10 cellular contexts compared by ENCODE assay signal in genomic region chr2:43000242-43001054, GRCh38.
A peak's percentile ranks its signal among the peaks of the same experiment; 100 is the strongest.
DNase-seq lines count a peak whose midpoint lies in the region; TF ChIP-seq lines count a peak whose summit lies in the region.
"Had no signal": no experiment of that assay in that cellular context is flagged by ENCODE, and none has a peak within 500 bp of the region (broad histone marks: within the 10 kb centered on the region; RNA-seq: fewer than 3 reads in every experiment).

No MANE protein-coding gene starts in this region.

- H3K27ac Mint-ChIP-seq in mesothelial cell of epicardium: peak overlapping the region; percentile 34
- H3K27ac Mint-ChIP-seq in activated CD4-positive, alpha-beta memory T cell treated with anti-CD3 and anti-CD28 coated beads, Interleukin-2, amount 10 ng/mL, durations not matched to agents 7 days and 5 days: no peak overlapping the region

- peaks cover 11% of the 10 kb centered on the region for H3K4me1 Mint-ChIP-seq in mesothelial cell of epicardium
- H3K4me1 Mint-ChIP-seq in activated CD4-positive, alpha-beta memory T cell treated with anti-CD3 and anti-CD28 coated beads, Interleukin-2, amount 10 ng/mL, durations not matched to agents 7 days and 5 days: no peaks in the 10 kb centered on the region

- no peak overlapping the region for H3K4me3 Mint-ChIP-seq in mesothelial cell of epicardium
- no peak overlapping the region for H3K4me3 Mint-ChIP-seq in activated CD4-positive, alpha-beta memory T cell treated with anti-CD3 and anti-CD28 coated beads, Interleukin-2, amount 10 ng/mL, durations not matched to agents 7 days and 5 days

- DNase-seq in activated CD8-positive, alpha-beta memory T cell treated with anti-CD3 and anti-CD28 coated beads, Interleukin-2, amount 50 U/mL, for 48 hours: peak; percentile 30
- DNase-seq in activated CD8-positive, alpha-beta memory T cell treated with anti-CD3 and anti-CD28 coated beads, Interleukin-2, amount 50 U/mL, for 4 hours: no peak
- no peak for DNase-seq in mesothelial cell of epicardium (ENCODE audit: low spot score in 2 of 2, unreplicated experiment in 2 of 2)
- DNase-seq in ureter (ENCODE audit: low spot score): peak; percentile 37
- no peak for DNase-seq in activated CD4-positive, alpha-beta memory T cell treated with anti-CD3 and anti-CD28 coated beads, Interleukin-2, amount 10 ng/mL, durations not matched to agents 7 days and 5 days
- no peak for DNase-seq in H4 (ENCODE audit: low spot score)
- DNase-seq in activated naive CD4-positive, alpha-beta T cell treated with Interleukin-2 at 50 U/mL for 16 hours: no peak
- DNase-seq: OCI-M1; stimulated activated naive CD4-positive, alpha-beta T cell treated with Interleukin-2 at 50 U/mL for 16 hours had no signal

- H3K27ac ChIP-seq in cingulate gyrus (ENCODE audit: low read depth, low read length): peak overlapping the region; percentile 96

- POLR2A ChIA-PET in activated CD4-positive, alpha-beta memory T cell treated with anti-CD3 and anti-CD28 coated beads, Interleukin-2, amount 10 ng/mL, durations not matched to agents 7 days and 5 days (lab: Charles Lee): no interaction called here

- no peaks in the 10 kb centered on the region for H3K27me3 Mint-ChIP-seq in mesothelial cell of epicardium (ENCODE audit: low read depth)
- peaks cover 4% of the 10 kb centered on the region for H3K27me3 Mint-ChIP-seq in activated CD4-positive, alpha-beta memory T cell treated with anti-CD3 and anti-CD28 coated beads, Interleukin-2, amount 10 ng/mL, durations not matched to agents 7 days and 5 days

- no peaks in the 10 kb centered on the region for H3K36me3 Mint-ChIP-seq in mesothelial cell of epicardium
- no peaks in the 10 kb centered on the region for H3K36me3 Mint-ChIP-seq in activated CD4-positive, alpha-beta memory T cell treated with anti-CD3 and anti-CD28 coated beads, Interleukin-2, amount 10 ng/mL, durations not matched to agents 7 days and 5 days (ENCODE audit: low read depth)

- TF ChIP-seq CTCF in mesothelial cell of epicardium (IDR thresholded peaks at IDR 0.05; ENCODE audit: unreplicated experiment): no peak

- H3K9me3 Mint-ChIP-seq in mesothelial cell of epicardium: peaks cover 7% of the 10 kb centered on the region
- H3K9me3 Mint-ChIP-seq in activated CD4-positive, alpha-beta memory T cell treated with anti-CD3 and anti-CD28 coated beads, Interleukin-2, amount 10 ng/mL, durations not matched to agents 7 days and 5 days: no peaks in the 10 kb centered on the region

- CTCF ChIA-PET in activated CD4-positive, alpha-beta memory T cell treated with anti-CD3 and anti-CD28 coated beads, Interleukin-2, amount 10 ng/mL, durations not matched to agents 7 days and 5 days (lab: Charles Lee): no interaction called here

Comparison
In these comparisons a context has a peak if more than half of its experiments do, and no peak if none do; other contexts are left out.
1. DNase-seq: peak in activated CD8-positive, alpha-beta memory T cell treated with anti-CD3 and anti-CD28 coated beads, Interleukin-2, amount 50 U/mL, for 48 hours (single experiment) and ureter (single experiment); none in activated CD8-positive, alpha-beta memory T cell treated with anti-CD3 and anti-CD28 coated beads, Interleukin-2, amount 50 U/mL, for 4 hours (single experiment), mesothelial cell of epicardium (0 of 2), activated CD4-positive, alpha-beta memory T cell treated with anti-CD3 and anti-CD28 coated beads, Interleukin-2, amount 10 ng/mL, durations not matched to agents 7 days and 5 days (single experiment), H4 (single experiment) and activated naive CD4-positive, alpha-beta T cell treated with Interleukin-2 at 50 U/mL for 16 hours (single experiment).